1 cellular context compared by ENCODE assay signal in the genomic region with DNA sequence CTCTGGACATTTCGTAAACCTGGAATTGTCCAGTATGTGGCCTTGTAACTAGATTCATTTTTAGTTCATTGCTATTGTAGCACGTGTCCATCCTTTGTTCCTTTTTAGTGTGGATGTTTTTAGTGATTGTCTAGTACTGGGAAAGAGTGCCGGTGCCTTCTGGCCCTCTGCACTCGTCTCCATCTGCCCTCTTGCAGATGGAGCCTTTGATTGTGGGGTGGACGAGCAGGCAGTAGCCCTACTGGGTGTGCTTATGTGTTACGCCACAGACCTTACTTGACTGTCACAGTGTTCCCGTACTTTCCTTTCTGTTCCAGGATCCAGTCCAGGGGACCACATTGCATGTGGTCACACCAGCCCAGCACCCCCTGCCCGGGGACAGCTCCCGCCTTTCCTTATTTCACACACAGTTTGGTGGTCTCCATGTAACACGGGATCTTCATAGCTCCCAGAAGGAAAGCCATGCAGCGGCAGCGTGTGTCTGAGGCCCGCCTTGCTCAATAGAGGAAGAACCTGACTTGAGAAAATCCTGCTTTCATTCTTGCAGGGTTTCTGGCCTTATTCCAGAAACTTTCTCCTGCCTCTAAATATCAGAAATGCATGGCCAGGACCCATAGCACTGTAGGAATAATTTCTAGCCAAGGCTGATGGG.
A peak's percentile ranks its signal among the peaks of the same experiment; 100 is the strongest.
TF ChIP-seq lines count a peak whose summit lies in the region.

No MANE protein-coding gene starts in this region.

TF ChIP-seq in K562, 482 proteins besides CTCF, POLR2A, EP300 and RAD21 (continued from another document):
- TF ChIP-seq, protein P1, sequence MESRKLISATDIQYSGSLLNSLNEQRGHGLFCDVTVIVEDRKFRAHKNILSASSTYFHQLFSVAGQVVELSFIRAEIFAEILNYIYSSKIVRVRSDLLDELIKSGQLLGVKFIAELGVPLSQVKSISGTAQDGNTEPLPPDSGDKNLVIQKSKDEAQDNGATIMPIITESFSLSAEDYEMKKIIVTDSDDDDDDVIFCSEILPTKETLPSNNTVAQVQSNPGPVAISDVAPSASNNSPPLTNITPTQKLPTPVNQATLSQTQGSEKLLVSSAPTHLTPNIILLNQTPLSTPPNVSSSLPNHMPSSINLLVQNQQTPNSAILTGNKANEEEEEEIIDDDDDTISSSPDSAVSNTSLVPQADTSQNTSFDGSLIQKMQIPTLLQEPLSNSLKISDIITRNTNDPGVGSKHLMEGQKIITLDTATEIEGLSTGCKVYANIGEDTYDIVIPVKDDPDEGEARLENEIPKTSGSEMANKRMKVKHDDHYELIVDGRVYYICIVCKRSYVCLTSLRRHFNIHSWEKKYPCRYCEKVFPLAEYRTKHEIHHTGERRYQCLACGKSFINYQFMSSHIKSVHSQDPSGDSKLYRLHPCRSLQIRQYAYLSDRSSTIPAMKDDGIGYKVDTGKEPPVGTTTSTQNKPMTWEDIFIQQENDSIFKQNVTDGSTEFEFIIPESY (CRISPR knock-in tag; IDR thresholded peaks at IDR 0.05) = no peak
- TF ChIP-seq LEF1 (IDR thresholded peaks at IDR 0.05) (no peak), CBX2 (IDR thresholded peaks at IDR 0.05; ENCODE audit: insufficient read depth, low read length, poor library complexity, severe bottlenecking) (no peak), OTX1 (CRISPR knock-in tag; IDR thresholded peaks at IDR 0.05) (no peak), HNRNPL (IDR thresholded peaks at IDR 0.05; ENCODE audit: low read depth, low read length) (no peak), PHB (CRISPR knock-in tag; IDR thresholded peaks at IDR 0.05) (no peak), NFIC (IDR thresholded peaks at IDR 0.05) (peak; percentile 68), NCOA2 (IDR thresholded peaks at IDR 0.05; ENCODE audit: partially characterized antibody in 2 of 2) (no peak), FOXK1 (CRISPR knock-in tag; IDR thresholded peaks at IDR 0.05; ENCODE audit: borderline replicate concordance) (no peak)
- TF ChIP-seq, protein P2, sequence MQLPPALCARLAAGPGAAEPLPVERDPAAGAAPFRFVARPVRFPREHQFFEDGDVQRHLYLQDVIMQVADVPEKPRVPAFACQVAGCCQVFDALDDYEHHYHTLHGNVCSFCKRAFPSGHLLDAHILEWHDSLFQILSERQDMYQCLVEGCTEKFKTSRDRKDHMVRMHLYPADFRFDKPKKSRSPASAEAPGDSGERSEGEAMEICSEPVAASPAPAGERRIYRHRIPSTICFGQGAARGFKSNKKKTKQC (CRISPR knock-in tag; IDR thresholded peaks at IDR 0.05) = 0 out of 2 replicates have a peak, but pooled peaks have one; percentile 28
- TF ChIP-seq, protein P3, sequence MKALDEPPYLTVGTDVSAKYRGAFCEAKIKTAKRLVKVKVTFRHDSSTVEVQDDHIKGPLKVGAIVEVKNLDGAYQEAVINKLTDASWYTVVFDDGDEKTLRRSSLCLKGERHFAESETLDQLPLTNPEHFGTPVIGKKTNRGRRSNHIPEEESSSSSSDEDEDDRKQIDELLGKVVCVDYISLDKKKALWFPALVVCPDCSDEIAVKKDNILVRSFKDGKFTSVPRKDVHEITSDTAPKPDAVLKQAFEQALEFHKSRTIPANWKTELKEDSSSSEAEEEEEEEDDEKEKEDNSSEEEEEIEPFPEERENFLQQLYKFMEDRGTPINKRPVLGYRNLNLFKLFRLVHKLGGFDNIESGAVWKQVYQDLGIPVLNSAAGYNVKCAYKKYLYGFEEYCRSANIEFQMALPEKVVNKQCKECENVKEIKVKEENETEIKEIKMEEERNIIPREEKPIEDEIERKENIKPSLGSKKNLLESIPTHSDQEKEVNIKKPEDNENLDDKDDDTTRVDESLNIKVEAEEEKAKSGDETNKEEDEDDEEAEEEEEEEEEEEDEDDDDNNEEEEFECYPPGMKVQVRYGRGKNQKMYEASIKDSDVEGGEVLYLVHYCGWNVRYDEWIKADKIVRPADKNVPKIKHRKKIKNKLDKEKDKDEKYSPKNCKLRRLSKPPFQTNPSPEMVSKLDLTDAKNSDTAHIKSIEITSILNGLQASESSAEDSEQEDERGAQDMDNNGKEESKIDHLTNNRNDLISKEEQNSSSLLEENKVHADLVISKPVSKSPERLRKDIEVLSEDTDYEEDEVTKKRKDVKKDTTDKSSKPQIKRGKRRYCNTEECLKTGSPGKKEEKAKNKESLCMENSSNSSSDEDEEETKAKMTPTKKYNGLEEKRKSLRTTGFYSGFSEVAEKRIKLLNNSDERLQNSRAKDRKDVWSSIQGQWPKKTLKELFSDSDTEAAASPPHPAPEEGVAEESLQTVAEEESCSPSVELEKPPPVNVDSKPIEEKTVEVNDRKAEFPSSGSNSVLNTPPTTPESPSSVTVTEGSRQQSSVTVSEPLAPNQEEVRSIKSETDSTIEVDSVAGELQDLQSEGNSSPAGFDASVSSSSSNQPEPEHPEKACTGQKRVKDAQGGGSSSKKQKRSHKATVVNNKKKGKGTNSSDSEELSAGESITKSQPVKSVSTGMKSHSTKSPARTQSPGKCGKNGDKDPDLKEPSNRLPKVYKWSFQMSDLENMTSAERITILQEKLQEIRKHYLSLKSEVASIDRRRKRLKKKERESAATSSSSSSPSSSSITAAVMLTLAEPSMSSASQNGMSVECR (CRISPR knock-in tag; IDR thresholded peaks at IDR 0.05) = no peak
TF ChIP-seq in K562: peak in this region for 7.
